Comparison of ENCODE assay signal across 17 cellular contexts in the genomic region with DNA sequence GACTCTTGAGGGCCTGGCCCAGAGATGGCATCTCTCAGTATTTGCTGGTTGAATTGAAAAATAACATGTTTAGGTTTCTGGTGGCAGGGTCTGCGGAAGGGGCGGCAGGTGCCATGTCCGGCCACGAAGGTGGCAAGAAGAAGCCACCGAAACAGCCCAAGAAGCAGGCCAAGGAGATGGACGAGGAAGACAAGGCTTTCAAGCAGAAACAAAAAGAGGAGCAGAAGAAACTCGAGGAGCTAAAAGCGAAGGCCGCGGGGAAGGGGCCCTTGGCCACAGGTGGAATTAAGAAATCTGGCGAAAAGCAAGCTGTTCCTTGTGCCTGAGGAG. TPM values are rescaled to one million over a fixed set of nuclear protein-coding genes. Genes with fewer than 3 reads are reported as not detected.
"Had no signal": no experiment of that assay in that cellular context is flagged by ENCODE, and none has a peak within 500 bp of the region (broad histone marks: within the 10 kb centered on the region; RNA-seq: fewer than 3 reads in every experiment).

No MANE protein-coding gene starts in this region.

- ATAC-seq: effector memory CD8-positive, alpha-beta T cell; left lobe of liver; naive thymus-derived CD4-positive, alpha-beta T cell had no signal

- H3K27ac Mint-ChIP-seq: effector memory CD8-positive, alpha-beta T cell had no signal

- H3K27me3 Mint-ChIP-seq: effector memory CD8-positive, alpha-beta T cell; naive thymus-derived CD4-positive, alpha-beta T cell had no signal

- H3K36me3 Mint-ChIP-seq: naive thymus-derived CD4-positive, alpha-beta T cell had no signal

- DNase-seq: effector memory CD8-positive, alpha-beta T cell; gastrocnemius medialis; hypothalamus; islet precursor cell; mesenchymal stem cell; naive thymus-derived CD4-positive, alpha-beta T cell; occipital lobe; right cardiac atrium; small intestine; stimulated activated CD4-positive, alpha-beta T cell treated with anti-CD3 and anti-CD28 coated beads, Interleukin-12 subunit alpha, Interleukin-12 subunit beta, amount 100 ng/mL, for 4 hours; stimulated activated naive CD4-positive, alpha-beta T cell treated with Interleukin-2 at 50 U/mL for 16 hours; tibial artery; upper lobe of left lung; uterus had no signal

- H3K9me3 Mint-ChIP-seq: effector memory CD8-positive, alpha-beta T cell; naive thymus-derived CD4-positive, alpha-beta T cell had no signal

- H3K4me3 Mint-ChIP-seq: effector memory CD8-positive, alpha-beta T cell; naive thymus-derived CD4-positive, alpha-beta T cell had no signal

RNA-seq across cellular contexts. Expression of a gene that starts 14.3 kb away (rescaled TPM):
- total RNA-seq: fibroblast of villous mesenchyme, progenitor cell of endocrine pancreas had no signal
